8 cellular contexts compared by ENCODE assay signal in genomic region chr14:21723431-21724045, GRCh38. TPM values are rescaled to one million over a fixed set of nuclear protein-coding genes. Genes with fewer than 3 reads are reported as not detected.
DNase-seq lines count a peak whose midpoint lies in the region; ATAC-seq and TF ChIP-seq lines count a peak whose summit lies in the region.

No MANE protein-coding gene starts in this region.

- no peaks in the 10 kb centered on the region for H3K4me1 Mint-ChIP-seq in endothelial cell (ENCODE audit: unreplicated experiment)

- H3K36me3 Mint-ChIP-seq in endothelial cell (ENCODE audit: low read depth, unreplicated experiment), result no peaks in the 10 kb centered on the region

- no peaks in the 10 kb centered on the region for H3K4me1 ChIP-seq in right atrium auricular region

- peak; percentile 64 for TF ChIP-seq CTCF in endothelial cell (IDR thresholded peaks at IDR 0.05; ENCODE audit: unreplicated experiment)
- TF ChIP-seq CTCF in right atrium auricular region (IDR thresholded peaks at IDR 0.05), result no peak

- H3K9me3 ChIP-seq in right atrium auricular region, result no peaks in the 10 kb centered on the region

- H3K27me3 ChIP-seq in H7 (ENCODE audit: control insufficient read depth, insufficient read depth, low read length) (peaks cover 4% of the 10 kb centered on the region; the same call in 1 of the 2 replicates), right atrium auricular region (no peaks in the 10 kb centered on the region)

- DNase-seq in AG08396 (ENCODE audit: low spot score), result peak; percentile 10
- peak; percentile 58 for DNase-seq in H7
- DNase-seq in SW480 (ENCODE audit: low spot score), result peak; percentile 22
- peak; percentile 65 for DNase-seq in endothelial cell (ENCODE audit: low spot score)
- DNase-seq in stimulated activated CD8-positive, alpha-beta memory T cell treated with anti-CD3 and anti-CD28 coated beads, Interleukin-2, amount 100 ng/mL, for 48 hours (ENCODE audit: low read depth in 2 of 2), result peak; percentile 13 to 36
- DNase-seq in right atrium auricular region (ENCODE audit: low spot score), result no peak

- no peaks in the 10 kb centered on the region for H3K36me3 ChIP-seq in H7 (replicated peaks; ENCODE audit: control insufficient read depth, insufficient read depth, low read length)
- H3K36me3 ChIP-seq in right atrium auricular region, result no peaks in the 10 kb centered on the region

- no peak overlapping the region for H3K27ac Mint-ChIP-seq in endothelial cell (ENCODE audit: unreplicated experiment)

- H3K4me3 ChIP-seq in H7 (ENCODE audit: insufficient read depth, low read depth, low read length) (no peak overlapping the region), right atrium auricular region (no peak overlapping the region)

- no peak overlapping the region for H3K27ac ChIP-seq in right atrium auricular region

- ATAC-seq in HG03521 (IDR thresholded peaks at IDR 0.05; ENCODE audit: unreplicated experiment) (no peak), GM19351 (IDR thresholded peaks at IDR 0.05; ENCODE audit: unreplicated experiment) (no peak)

- no peak overlapping the region for H3K4me3 Mint-ChIP-seq in endothelial cell (ENCODE audit: unreplicated experiment)

- peaks cover 3% of the 10 kb centered on the region for H3K27me3 Mint-ChIP-seq in endothelial cell (ENCODE audit: unreplicated experiment)

- no peaks in the 10 kb centered on the region for H3K9me3 Mint-ChIP-seq in endothelial cell (ENCODE audit: unreplicated experiment)

RNA-seq across cellular contexts. Expression of gene OR4E1, which starts 49.9 kb away (rescaled TPM):
- total RNA-seq in H7 (2014; rRNA removed; shearing (Covaris generic)), result not detected in 2 replicates
- not detected for total RNA-seq in endothelial cell (ENCODE audit: unreplicated experiment)
- not detected for total RNA-seq in right atrium auricular region
